Comparison of ENCODE assay signal across 9 cellular contexts in the genomic region with DNA sequence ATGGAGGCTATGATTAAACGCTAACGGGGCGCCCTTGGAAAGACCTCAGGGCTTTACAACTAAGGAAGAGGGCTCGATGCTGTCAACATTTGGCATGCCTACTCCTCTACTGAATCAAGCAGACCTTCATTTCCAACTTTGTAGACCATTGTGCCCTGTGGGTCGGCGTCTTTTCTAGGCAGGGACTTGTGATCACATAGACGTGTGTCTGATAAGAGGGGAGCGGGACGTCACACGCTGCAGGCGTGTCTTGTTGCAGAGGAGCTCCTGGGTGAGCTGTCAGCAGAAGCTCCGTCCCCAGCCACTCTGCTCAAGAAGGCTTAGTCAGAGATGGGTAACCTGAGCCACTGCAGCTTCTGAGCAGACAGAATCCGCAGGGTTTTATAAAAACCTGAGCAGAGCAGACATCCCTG. TPM values are rescaled to one million over a fixed set of nuclear protein-coding genes. Genes with fewer than 3 reads are reported as not detected.
DNase-seq lines count a peak whose midpoint lies in the region; ATAC-seq and TF ChIP-seq lines count a peak whose summit lies in the region.
"Had no signal": no experiment of that assay in that cellular context is flagged by ENCODE, and none has a peak within 500 bp of the region (broad histone marks: within the 10 kb centered on the region; RNA-seq: fewer than 3 reads in every experiment).

No MANE protein-coding gene starts in this region.

- H3K9ac ChIP-seq in smooth muscle cell (ENCODE audit: low read depth), result no peak overlapping the region

- no peaks in the 10 kb centered on the region for H3K27me3 ChIP-seq in smooth muscle cell (ENCODE audit: low read depth)
- no peaks in the 10 kb centered on the region for H3K27me3 ChIP-seq in lower lobe of right lung (ENCODE audit: low read depth)
- no peaks in the 10 kb centered on the region for H3K27me3 ChIP-seq in SJCRH30

- H3K4me3 Mint-ChIP-seq in activated T-cell treated with anti-CD3 and anti-CD28 coated beads, Interleukin-2, amount 50 U/mL, for 4 hours, result peak overlapping the region; percentile 26
- H3K4me3 Mint-ChIP-seq in activated CD8-positive, alpha-beta T cell treated with anti-CD3 and anti-CD28 coated beads for 36 hours, result peak overlapping the region; percentile 96
- H3K4me3 Mint-ChIP-seq in glutamatergic neuron (ENCODE audit: unreplicated experiment), result peak overlapping the region; percentile 91

- peaks cover 47% of the 10 kb centered on the region for H3K4me1 Mint-ChIP-seq in activated T-cell treated with anti-CD3 and anti-CD28 coated beads, Interleukin-2, amount 50 U/mL, for 4 hours (ENCODE audit: low read depth)
- peaks cover 48% of the 10 kb centered on the region for H3K4me1 Mint-ChIP-seq in activated CD8-positive, alpha-beta T cell treated with anti-CD3 and anti-CD28 coated beads for 36 hours (ENCODE audit: low read depth)
- peaks cover 41% of the 10 kb centered on the region for H3K4me1 Mint-ChIP-seq in glutamatergic neuron (ENCODE audit: low read depth, unreplicated experiment)

- H3K36me3 ChIP-seq in smooth muscle cell (ENCODE audit: low read depth), result no peaks in the 10 kb centered on the region
- H3K36me3 ChIP-seq in lower lobe of right lung, result peaks cover 7% of the 10 kb centered on the region
- no peaks in the 10 kb centered on the region for H3K36me3 ChIP-seq in SJCRH30

- no peak for ATAC-seq in activated T-cell treated with anti-CD3 and anti-CD28 coated beads, Interleukin-2, amount 50 U/mL, for 4 hours
- peak; percentile 13 for ATAC-seq in activated CD8-positive, alpha-beta T cell treated with anti-CD3 and anti-CD28 coated beads for 36 hours
- ATAC-seq in lower lobe of right lung, result no peak

- H3K4me3 ChIP-seq in smooth muscle cell (no peak overlapping the region), lower lobe of right lung (no peak overlapping the region), SJCRH30 (no peak overlapping the region)

- peak; percentile 16 for DNase-seq in activated T-cell treated with anti-CD3 and anti-CD28 coated beads, Interleukin-2, amount 50 U/mL, for 4 hours
- no peak for DNase-seq in activated T-cell treated with anti-CD3 and anti-CD28 coated beads, Interleukin-2, amount 50 U/mL, for 1 hour
- peak; percentile 62 for DNase-seq in activated CD8-positive, alpha-beta T cell treated with anti-CD3 and anti-CD28 coated beads for 36 hours
- DNase-seq in glutamatergic neuron (no peak), smooth muscle cell (lab: John Stamatoyannopoulos, UW; ENCODE audit: unreplicated experiment) (no peak), lower lobe of right lung (no peak), NCI-H345 (lab: John Stamatoyannopoulos, UW) (no peak), SJCRH30 (no peak)
- DNase-seq: amniotic stem cell had no signal

- no peaks in the 10 kb centered on the region for H3K9me3 ChIP-seq in smooth muscle cell (replicated peaks; ENCODE audit: low read depth)
- H3K9me3 ChIP-seq in lower lobe of right lung, result no peaks in the 10 kb centered on the region
- H3K9me3 ChIP-seq in SJCRH30 (replicated peaks), result no peaks in the 10 kb centered on the region

- no peak overlapping the region for H3K27ac Mint-ChIP-seq in activated CD8-positive, alpha-beta T cell treated with anti-CD3 and anti-CD28 coated beads for 36 hours
- peak overlapping the region; percentile 53 for H3K27ac Mint-ChIP-seq in glutamatergic neuron (ENCODE audit: unreplicated experiment)

- peak overlapping the region; percentile 24 for H3K4me2 ChIP-seq in smooth muscle cell

- H3K27me3 Mint-ChIP-seq in activated T-cell treated with anti-CD3 and anti-CD28 coated beads, Interleukin-2, amount 50 U/mL, for 4 hours (ENCODE audit: low read depth), result no peaks in the 10 kb centered on the region
- no peaks in the 10 kb centered on the region for H3K27me3 Mint-ChIP-seq in activated CD8-positive, alpha-beta T cell treated with anti-CD3 and anti-CD28 coated beads for 36 hours
- H3K27me3 Mint-ChIP-seq in glutamatergic neuron (ENCODE audit: unreplicated experiment), result peaks cover 17% of the 10 kb centered on the region

- no peak overlapping the region for H2AFZ ChIP-seq in smooth muscle cell (ENCODE audit: low read depth)

- CTCF ChIA-PET in activated CD8-positive, alpha-beta T cell treated with anti-CD3 and anti-CD28 coated beads for 36 hours (lab: Charles Lee), result interaction anchor here (1.0 to 1.1 kb wide), 2 partner anchors 41 to 74 kb away, joined by 3 to 4 read pairs; partner anchors contain the start of genes NUBP2 and SPSB3

- POLR2A ChIA-PET in activated CD8-positive, alpha-beta T cell treated with anti-CD3 and anti-CD28 coated beads for 36 hours (lab: Charles Lee), result interaction anchor here (1.4 to 1.8 kb wide), 3 partner anchors 10 to 42 kb away, joined by 3 to 5 read pairs (median 4); partner anchors contain the start of gene JPT2

- peaks cover 68% of the 10 kb centered on the region for H4K20me1 ChIP-seq in smooth muscle cell (ENCODE audit: low read depth)

- WGBS in smooth muscle cell (ENCODE audit: low lambda C conversion rate), result 78% methylated on average over 13 of the region's 13 CpGs

- peaks cover 10% of the 10 kb centered on the region for H3F3A ChIP-seq in smooth muscle cell (ENCODE audit: low read depth)

- intact Hi-C loops in activated CD8-positive, alpha-beta T cell treated with anti-CD3 and anti-CD28 coated beads for 36 hours (cut with micrococcal nuclease), result no loop called here
- intact Hi-C loops in lower lobe of right lung (cut with DNase I), result no loop called here

- TF ChIP-seq CTCF in activated CD8-positive, alpha-beta T cell treated with anti-CD3 and anti-CD28 coated beads for 36 hours (IDR thresholded peaks at IDR 0.05), result no peak
- TF ChIP-seq CTCF in glutamatergic neuron (IDR thresholded peaks at IDR 0.05; ENCODE audit: partially characterized antibody, unreplicated experiment), result no peak
- TF ChIP-seq CTCF in smooth muscle cell (IDR thresholded peaks at IDR 0.05; ENCODE audit: borderline replicate concordance, insufficient read depth, poor library complexity, severe bottlenecking), result no peak
- TF ChIP-seq CTCF in lower lobe of right lung (IDR thresholded peaks at IDR 0.05), result no peak

- H3K9me3 Mint-ChIP-seq in activated T-cell treated with anti-CD3 and anti-CD28 coated beads, Interleukin-2, amount 50 U/mL, for 4 hours, result no peaks in the 10 kb centered on the region
- no peaks in the 10 kb centered on the region for H3K9me3 Mint-ChIP-seq in activated CD8-positive, alpha-beta T cell treated with anti-CD3 and anti-CD28 coated beads for 36 hours
- peaks cover 19% of the 10 kb centered on the region for H3K9me3 Mint-ChIP-seq in glutamatergic neuron (ENCODE audit: unreplicated experiment)

- H3K27ac ChIP-seq in smooth muscle cell (ENCODE audit: low read depth), result peak overlapping the region; percentile 16
- H3K27ac ChIP-seq in lower lobe of right lung, result no peak overlapping the region
- no peak overlapping the region for H3K27ac ChIP-seq in SJCRH30

- peaks cover 77% of the 10 kb centered on the region for H3K79me2 ChIP-seq in smooth muscle cell (ENCODE audit: low read depth)

- peaks cover 4% of the 10 kb centered on the region for H3K36me3 Mint-ChIP-seq in activated T-cell treated with anti-CD3 and anti-CD28 coated beads, Interleukin-2, amount 50 U/mL, for 4 hours (ENCODE audit: insufficient read depth)
- H3K36me3 Mint-ChIP-seq in activated CD8-positive, alpha-beta T cell treated with anti-CD3 and anti-CD28 coated beads for 36 hours (ENCODE audit: low read depth), result peaks cover 3% of the 10 kb centered on the region
- no peaks in the 10 kb centered on the region for H3K36me3 Mint-ChIP-seq in glutamatergic neuron (ENCODE audit: unreplicated experiment)

- H3K4me1 ChIP-seq in smooth muscle cell (ENCODE audit: low read depth) (peaks cover 9% of the 10 kb centered on the region), lower lobe of right lung (peaks cover 36% of the 10 kb centered on the region), SJCRH30 (peaks cover 4% of the 10 kb centered on the region; the same call in 1 of the 2 replicates)

RNA-seq across cellular contexts. Expression of gene MAPK8IP3, which starts 2.8 kb away (rescaled TPM):
- total RNA-seq in activated T-cell treated with anti-CD3 and anti-CD28 coated beads, Interleukin-2, amount 50 U/mL, for 4 hours, result 10 to 100 TPM; 76.3 to 89.4 (median 78.1) TPM
- total RNA-seq in activated CD8-positive, alpha-beta T cell treated with anti-CD3 and anti-CD28 coated beads for 36 hours, result 10 to 100 TPM; 58.4 to 65.1 TPM
- 281 TPM for total RNA-seq in glutamatergic neuron (ENCODE audit: unreplicated experiment)
- total RNA-seq in smooth muscle cell, result 36.2 and 43.6 TPM in 2 replicates
- 47.8 and 69.2 TPM in 2 replicates for polyA plus RNA-seq in smooth muscle cell
- total RNA-seq in lower lobe of right lung, result 63.0 TPM
- 24.7 and 34.7 TPM in 2 replicates for total RNA-seq in SJCRH30 (2014; rRNA removed; shearing (Covaris generic))

RNA-seq across cellular contexts. Expression of gene JPT2, which starts 30.7 kb away (rescaled TPM):
- total RNA-seq in activated T-cell treated with anti-CD3 and anti-CD28 coated beads, Interleukin-2, amount 50 U/mL, for 4 hours, result 10 to 100 TPM; 89.2 to 96.4 (median 92.4) TPM
- 10 to 100 TPM; 61.5 to 62.2 TPM for total RNA-seq in activated CD8-positive, alpha-beta T cell treated with anti-CD3 and anti-CD28 coated beads for 36 hours
- total RNA-seq in glutamatergic neuron (ENCODE audit: unreplicated experiment) (72.9 TPM), smooth muscle cell (28.6 and 33.4 TPM in 2 replicates), lower lobe of right lung (53.1 TPM)
- polyA plus RNA-seq in smooth muscle cell, result 7.2 and 11.2 TPM in 2 replicates
- total RNA-seq in SJCRH30 (2014; rRNA removed; shearing (Covaris generic)), result 83.4 and 87.4 TPM in 2 replicates

Comparison
In these comparisons a context has a peak if more than half of its experiments do, and no peak if none do; other contexts are left out.
1. DNase-seq: peak in activated T-cell treated with anti-CD3 and anti-CD28 coated beads, Interleukin-2, amount 50 U/mL, for 4 hours (single experiment) and activated CD8-positive, alpha-beta T cell treated with anti-CD3 and anti-CD28 coated beads for 36 hours (single experiment); none in activated T-cell treated with anti-CD3 and anti-CD28 coated beads, Interleukin-2, amount 50 U/mL, for 1 hour (single experiment), glutamatergic neuron (single experiment), smooth muscle cell (single experiment), lower lobe of right lung (single experiment), NCI-H345 (single experiment) and SJCRH30 (0 of 2).
2. H3K4me3 Mint-ChIP-seq: peak in every context shown above with its lines; median percentile 96 in activated CD8-positive, alpha-beta T cell treated with anti-CD3 and anti-CD28 coated beads for 36 hours; 91 in glutamatergic neuron; 26 in activated T-cell treated with anti-CD3 and anti-CD28 coated beads, Interleukin-2, amount 50 U/mL, for 4 hours.